In the genomic region with DNA sequence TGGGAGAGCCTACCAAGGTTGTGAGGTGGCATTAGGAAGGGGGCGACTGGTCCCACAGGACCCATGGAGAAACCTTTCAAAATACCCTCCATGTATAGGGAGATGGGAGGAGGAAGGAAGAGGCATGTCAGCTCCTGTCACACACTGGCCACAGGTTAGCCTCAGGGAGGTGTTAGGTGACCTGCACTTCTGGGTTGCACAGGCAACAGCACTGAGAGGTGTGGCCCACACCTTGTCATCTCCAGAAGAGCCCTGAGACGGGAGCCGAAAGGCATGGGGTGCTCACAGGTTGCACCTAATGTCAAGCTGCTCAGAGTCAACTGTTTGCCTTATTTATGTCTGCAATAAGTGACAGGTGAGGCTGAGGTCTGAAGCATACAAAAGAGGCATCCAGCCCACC, we compare ENCODE assay signal across 17 cellular contexts.
"Had no signal": no experiment of that assay in that cellular context is flagged by ENCODE, and none has a peak within 500 bp of the region (broad histone marks: within the 10 kb centered on the region; RNA-seq: fewer than 3 reads in every experiment).

No MANE protein-coding gene starts in this region.

- H3K4me3 ChIP-seq: upper lobe of left lung had no signal

- H3K27me3 Mint-ChIP-seq: stimulated activated naive CD8-positive, alpha-beta T cell treated with anti-CD3 and anti-CD28 coated beads, Interleukin-15, Interleukin-2, amounts not matched to agents 100 ng/mL and 50 ng/mL, for 24 hours had no signal

- H3K9me3 Mint-ChIP-seq: activated CD4-positive, alpha-beta T cell treated with anti-CD3 and anti-CD28 coated beads, Interleukin-2, amount 10 ng/mL, durations not matched to agents 24 days and 14 days; activated naive CD8-positive, alpha-beta T cell treated with anti-CD3 and anti-CD28 coated beads, Interleukin-2, amount 10 ng/mL, durations not matched to agents 7 days and 5 days; nephron progenitor cell; stimulated activated naive CD8-positive, alpha-beta T cell treated with anti-CD3 and anti-CD28 coated beads, Interleukin-15, Interleukin-2, amounts not matched to agents 100 ng/mL and 50 ng/mL, for 24 hours; T-helper 2 cell treated with Interferon-gamma antibody and Interleukin-4, amounts not matched to agents 5 μg/mL and 100 μg/mL, for 36 hours had no signal

- H3K4me1 ChIP-seq: foreskin keratinocyte, upper lobe of left lung had no signal

- H3K36me3 ChIP-seq: brain microvascular endothelial cell, upper lobe of left lung had no signal

- H3K27ac ChIP-seq: brain microvascular endothelial cell, foreskin keratinocyte, upper lobe of left lung had no signal

- H3K9me3 ChIP-seq: upper lobe of left lung had no signal

- DNase-seq: activated CD4-positive, alpha-beta T cell treated with anti-CD3 and anti-CD28 coated beads, Interleukin-2, amount 10 ng/mL, durations not matched to agents 24 days and 14 days; activated CD4-positive, CD25-positive, alpha-beta regulatory T cell; activated naive CD4-positive, alpha-beta T cell; activated naive CD8-positive, alpha-beta T cell treated with anti-CD3 and anti-CD28 coated beads, Interleukin-2, amount 10 ng/mL, durations not matched to agents 7 days and 5 days; anterior cingulate cortex; brain microvascular endothelial cell; cortex of kidney; effector CD8-positive, alpha-beta T cell; foreskin keratinocyte; left ventricle myocardium superior; mesenchymal stem cell; nephron progenitor cell; occipital lobe; stimulated activated CD4-positive, alpha-beta T cell treated with anti-CD3 and anti-CD28 coated beads, Interleukin-4, amount 100 ng/mL, for 1 hour; upper lobe of left lung had no signal

- H3K4me3 Mint-ChIP-seq: activated CD4-positive, alpha-beta T cell treated with anti-CD3 and anti-CD28 coated beads, Interleukin-2, amount 10 ng/mL, durations not matched to agents 24 days and 14 days; activated naive CD8-positive, alpha-beta T cell treated with anti-CD3 and anti-CD28 coated beads, Interleukin-2, amount 10 ng/mL, durations not matched to agents 7 days and 5 days; nephron progenitor cell; stimulated activated naive CD8-positive, alpha-beta T cell treated with anti-CD3 and anti-CD28 coated beads, Interleukin-15, Interleukin-2, amounts not matched to agents 100 ng/mL and 50 ng/mL, for 24 hours; T-helper 2 cell treated with Interferon-gamma antibody and Interleukin-4, amounts not matched to agents 5 μg/mL and 100 μg/mL, for 36 hours had no signal

- H3K27ac Mint-ChIP-seq: activated CD4-positive, alpha-beta T cell treated with anti-CD3 and anti-CD28 coated beads, Interleukin-2, amount 10 ng/mL, durations not matched to agents 24 days and 14 days; activated naive CD8-positive, alpha-beta T cell treated with anti-CD3 and anti-CD28 coated beads, Interleukin-2, amount 10 ng/mL, durations not matched to agents 7 days and 5 days; nephron progenitor cell; stimulated activated naive CD8-positive, alpha-beta T cell treated with anti-CD3 and anti-CD28 coated beads, Interleukin-15, Interleukin-2, amounts not matched to agents 100 ng/mL and 50 ng/mL, for 24 hours; T-helper 2 cell treated with Interferon-gamma antibody and Interleukin-4, amounts not matched to agents 5 μg/mL and 100 μg/mL, for 36 hours had no signal

- H3K27me3 ChIP-seq: brain microvascular endothelial cell, upper lobe of left lung had no signal
